Comparison of ENCODE assay signal across 2 cellular contexts in genomic region chr2:23330214-23330613, GRCh38.
A peak's percentile ranks its signal among the peaks of the same experiment; 100 is the strongest.
TF ChIP-seq lines count a peak whose summit lies in the region.

No MANE protein-coding gene starts in this region.

TF ChIP-seq in IMR-90, 13 proteins besides CTCF, POLR2A, EP300 and RAD21:
- TF ChIP-seq RCOR1 (IDR thresholded peaks at IDR 0.05; ENCODE audit: insufficient replicate concordance, low read length), result no peak
- TF ChIP-seq RFX5 (IDR thresholded peaks at IDR 0.05; ENCODE audit: low read depth, low read length), result no peak
- no peak for TF ChIP-seq MAZ (IDR thresholded peaks at IDR 0.05; ENCODE audit: borderline replicate concordance, low read depth, low read length)
- TF ChIP-seq FOS (IDR thresholded peaks at IDR 0.05; ENCODE audit: low read depth, low read length), result no peak
- TF ChIP-seq BHLHE40 (IDR thresholded peaks at IDR 0.05; ENCODE audit: low read depth, low read length), result no peak
- peak; percentile 17; the same call in 1 of the 2 replicates for TF ChIP-seq SMC3 (IDR thresholded peaks at IDR 0.05; ENCODE audit: low read depth, low read length)
- TF ChIP-seq CEBPB (IDR thresholded peaks at IDR 0.05; ENCODE audit: low read depth, low read length), result no peak
- no peak for TF ChIP-seq NFE2L2 (IDR thresholded peaks at IDR 0.05; ENCODE audit: low read depth, low read length)
TF ChIP-seq in IMR-90: peak in this region for 1.

TF ChIP-seq in GM12878, 131 proteins besides CTCF, POLR2A, EP300 and RAD21:
- TF ChIP-seq SP1 (IDR thresholded peaks at IDR 0.05; ENCODE audit: low read depth, low read length) (no peak), RUNX3 (IDR thresholded peaks at IDR 0.05; ENCODE audit: low read length) (no peak), POLR2AphosphoS5 (IDR thresholded peaks at IDR 0.05; ENCODE audit: low read length) (no peak), NR2C2 (IDR thresholded peaks at IDR 0.05; ENCODE audit: borderline replicate concordance, control insufficient read depth, insufficient read length, low read depth) (no peak), IKZF2 (IDR thresholded peaks at IDR 0.05) (no peak), REST (IDR thresholded peaks at IDR 0.05; ENCODE audit: low read depth, low read length) (peak; percentile 83), SMARCA5 (IDR thresholded peaks at IDR 0.05) (0 out of 2 replicates have a peak, but pooled peaks have one; percentile 48), SMC3 (IDR thresholded peaks at IDR 0.05; ENCODE audit: borderline replicate concordance, low read length) (peak; percentile 63; the same call in 1 of the 2 replicates), YY1 (IDR thresholded peaks at IDR 0.05; ENCODE audit: low read depth, low read length) (peak; percentile 76; the same call in 1 of the 2 replicates), MEF2B (IDR thresholded peaks at IDR 0.05; ENCODE audit: partially characterized antibody, poor library complexity, severe bottlenecking) (no peak), KDM1A (IDR thresholded peaks at IDR 0.05; ENCODE audit: borderline replicate concordance) (no peak)
- TF ChIP-seq, protein P1, sequence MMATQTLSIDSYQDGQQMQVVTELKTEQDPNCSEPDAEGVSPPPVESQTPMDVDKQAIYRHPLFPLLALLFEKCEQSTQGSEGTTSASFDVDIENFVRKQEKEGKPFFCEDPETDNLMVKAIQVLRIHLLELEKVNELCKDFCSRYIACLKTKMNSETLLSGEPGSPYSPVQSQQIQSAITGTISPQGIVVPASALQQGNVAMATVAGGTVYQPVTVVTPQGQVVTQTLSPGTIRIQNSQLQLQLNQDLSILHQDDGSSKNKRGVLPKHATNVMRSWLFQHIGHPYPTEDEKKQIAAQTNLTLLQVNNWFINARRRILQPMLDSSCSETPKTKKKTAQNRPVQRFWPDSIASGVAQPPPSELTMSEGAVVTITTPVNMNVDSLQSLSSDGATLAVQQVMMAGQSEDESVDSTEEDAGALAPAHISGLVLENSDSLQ (IDR thresholded peaks at IDR 0.05), result no peak
